34 cellular contexts compared by ENCODE assay signal in genomic region chr7:12893292-12893691, GRCh38.
"Had no signal": no experiment of that assay in that cellular context is flagged by ENCODE, and none has a peak within 500 bp of the region (broad histone marks: within the 10 kb centered on the region; RNA-seq: fewer than 3 reads in every experiment).

No MANE protein-coding gene starts in this region.

- H3K9me3 ChIP-seq: gastrocnemius medialis, left ventricle myocardium inferior, psoas muscle, sigmoid colon, uterus had no signal

- H3K27ac ChIP-seq: gastrocnemius medialis, left ventricle myocardium inferior, neural progenitor cell, parathyroid adenoma, psoas muscle, sigmoid colon, uterus, VCaP had no signal

- ATAC-seq: activated naive CD4-positive, alpha-beta T cell treated with anti-CD3 and anti-CD28 coated beads, Interleukin-2, amount 50 U/mL, for 72 hours; activated T-cell treated with anti-CD3 and anti-CD28 coated beads, Interleukin-2, amount 50 U/mL, for 72 hours; effector memory CD8-positive, alpha-beta T cell; esophagus mucosa; gastrocnemius medialis; natural killer cell; psoas muscle; stimulated activated memory B cell treated with anti-CD40 and anti-IgM and Interleukin-4, amounts not matched to agents 10 μg/mL and 1 μg/mL and 100 μg/mL, for 72 hours; stimulated activated naive CD8-positive, alpha-beta T cell treated with anti-CD3 and anti-CD28 coated beads, Interleukin-15, amount 100 ng/mL, for 72 hours had no signal

- H2AFZ ChIP-seq: neural progenitor cell, parathyroid adenoma had no signal

- H3K4me1 ChIP-seq: gastrocnemius medialis, left ventricle myocardium inferior, neural progenitor cell, parathyroid adenoma, psoas muscle, uterus had no signal

- H3K27ac Mint-ChIP-seq: activated naive CD4-positive, alpha-beta T cell treated with anti-CD3 and anti-CD28 coated beads, Interleukin-2, amount 50 U/mL, for 72 hours; activated T-cell treated with anti-CD3 and anti-CD28 coated beads, Interleukin-2, amount 50 U/mL, for 72 hours; mesothelial cell of epicardium; natural killer cell; neural progenitor cell; stimulated activated memory B cell treated with anti-CD40 and anti-IgM and Interleukin-4, amounts not matched to agents 10 μg/mL and 1 μg/mL and 100 μg/mL, for 72 hours; stimulated activated naive CD8-positive, alpha-beta T cell treated with anti-CD3 and anti-CD28 coated beads, Interleukin-15, amount 100 ng/mL, for 72 hours; T-helper 1 cell treated with Interleukin-12 subunit alpha and Interleukin-12 subunit beta and Interleukin-4 antibody, amounts not matched to agents 30 μg/mL and 1 μg/mL, for 36 hours; type B pancreatic cell had no signal

- H3K36me3 Mint-ChIP-seq: activated naive CD4-positive, alpha-beta T cell treated with anti-CD3 and anti-CD28 coated beads, Interleukin-2, amount 50 U/mL, for 72 hours; mesothelial cell of epicardium; natural killer cell; neural progenitor cell; stimulated activated memory B cell treated with anti-CD40 and anti-IgM and Interleukin-4, amounts not matched to agents 10 μg/mL and 1 μg/mL and 100 μg/mL, for 72 hours; type B pancreatic cell had no signal

- DNase-seq: activated CD4-positive, alpha-beta T cell treated with anti-CD3 and anti-CD28 coated beads for 4 hours; activated CD4-positive, alpha-beta T cell treated with anti-CD3 and anti-CD28 coated beads, Interleukin-2, amount 50 U/mL, for 4 hours; activated naive CD4-positive, alpha-beta T cell; activated T-cell treated with anti-CD3 and anti-CD28 coated beads for 4 hours; activated T-cell treated with anti-CD3 and anti-CD28 coated beads, Interleukin-2, amount 50 U/mL, for 72 hours; caudate nucleus; cortex of kidney; effector memory CD8-positive, alpha-beta T cell; gastrocnemius medialis; glutamatergic neuron; islet precursor cell; left ventricle myocardium inferior; natural killer cell; occipital lobe; psoas muscle; sigmoid colon; stimulated activated CD4-positive, alpha-beta T cell treated with anti-CD3 and anti-CD28 coated beads, Interleukin-1b, Interleukin-23, amount 100 ng/mL, for 48 hours; stimulated activated CD4-positive, alpha-beta T cell treated with anti-CD3 and anti-CD28 coated beads, Interleukin-4, amount 100 ng/mL, for 4 hours; stimulated activated CD8-positive, alpha-beta memory T cell treated with anti-CD3 and anti-CD28 coated beads, Interleukin-4, amount 100 ng/mL, for 48 hours; stimulated activated naive CD8-positive, alpha-beta T cell treated with anti-CD3 and anti-CD28 coated beads, Interleukin-15, amount 100 ng/mL, for 72 hours; substantia nigra; T-helper 9 cell; uterus had no signal

- H3K4me2 ChIP-seq: neural progenitor cell, smooth muscle cell had no signal

- H3K4me1 Mint-ChIP-seq: natural killer cell; stimulated activated memory B cell treated with anti-CD40 and anti-IgM and Interleukin-4, amounts not matched to agents 10 μg/mL and 1 μg/mL and 100 μg/mL, for 72 hours had no signal

- H3K4me3 Mint-ChIP-seq: activated T-cell treated with anti-CD3 and anti-CD28 coated beads, Interleukin-2, amount 50 U/mL, for 72 hours; effector memory CD8-positive, alpha-beta T cell; mesothelial cell of epicardium; natural killer cell; neural progenitor cell; stimulated activated memory B cell treated with anti-CD40 and anti-IgM and Interleukin-4, amounts not matched to agents 10 μg/mL and 1 μg/mL and 100 μg/mL, for 72 hours; stimulated activated naive CD8-positive, alpha-beta T cell treated with anti-CD3 and anti-CD28 coated beads, Interleukin-15, amount 100 ng/mL, for 72 hours; T-helper 1 cell treated with Interleukin-12 subunit alpha and Interleukin-12 subunit beta and Interleukin-4 antibody, amounts not matched to agents 30 μg/mL and 1 μg/mL, for 36 hours; type B pancreatic cell had no signal

- H3K36me3 ChIP-seq: gastrocnemius medialis, left ventricle myocardium inferior, neural progenitor cell, sigmoid colon, uterus had no signal

- H3K4me3 ChIP-seq: gastrocnemius medialis, left ventricle myocardium inferior, lung, neural progenitor cell, psoas muscle, sigmoid colon, smooth muscle cell, uterus had no signal

- H3K79me2 ChIP-seq: parathyroid adenoma had no signal

- H3K27me3 Mint-ChIP-seq: type B pancreatic cell had no signal

- H3K9me3 Mint-ChIP-seq: activated naive CD4-positive, alpha-beta T cell treated with anti-CD3 and anti-CD28 coated beads, Interleukin-2, amount 50 U/mL, for 72 hours; activated T-cell treated with anti-CD3 and anti-CD28 coated beads, Interleukin-2, amount 50 U/mL, for 72 hours; effector memory CD8-positive, alpha-beta T cell; mesothelial cell of epicardium; stimulated activated memory B cell treated with anti-CD40 and anti-IgM and Interleukin-4, amounts not matched to agents 10 μg/mL and 1 μg/mL and 100 μg/mL, for 72 hours; stimulated activated naive CD8-positive, alpha-beta T cell treated with anti-CD3 and anti-CD28 coated beads, Interleukin-15, amount 100 ng/mL, for 72 hours; T-helper 1 cell treated with Interleukin-12 subunit alpha and Interleukin-12 subunit beta and Interleukin-4 antibody, amounts not matched to agents 30 μg/mL and 1 μg/mL, for 36 hours; type B pancreatic cell had no signal

- H3K9ac ChIP-seq: neural progenitor cell, parathyroid adenoma had no signal

- H3K27me3 ChIP-seq: gastrocnemius medialis, neural progenitor cell, sigmoid colon, uterus had no signal
